8 cellular contexts compared by ENCODE assay signal in genomic region chr19:16584825-16585801, GRCh38. TPM values are rescaled to one million over a fixed set of nuclear protein-coding genes. Genes with fewer than 3 reads are reported as not detected.
DNase-seq lines count a peak whose midpoint lies in the region; ATAC-seq, FAIRE-seq and TF ChIP-seq lines count a peak whose summit lies in the region.

No MANE protein-coding gene starts in this region.

- H3K4me3 Mint-ChIP-seq in activated T-helper 1 cell treated with anti-CD3 and anti-CD28 coated beads, Interleukin-12 subunit alpha, Interleukin-12 subunit beta, Interleukin-2, Interleukin-4 antibody, amounts not matched to agents 30 ng/mL and 10 ng/mL and 1 ng/mL, durations not matched to agents 14 hours and 24 hours and 36 hours, result peak overlapping the region; percentile 87

- H3K9me3 Mint-ChIP-seq in activated T-helper 1 cell treated with anti-CD3 and anti-CD28 coated beads, Interleukin-12 subunit alpha, Interleukin-12 subunit beta, Interleukin-2, Interleukin-4 antibody, amounts not matched to agents 30 ng/mL and 10 ng/mL and 1 ng/mL, durations not matched to agents 14 hours and 24 hours and 36 hours, result no peaks in the 10 kb centered on the region

- CTCF ChIA-PET in HepG2 (lab: Yijun Ruan, JAX; ENCODE audit: low intra/inter-chr PET ratio, low total read pairs), result no interaction called here

- H2BK120ac ChIP-seq in mesenchymal stem cell (ENCODE audit: low read depth, low read length), result no peak overlapping the region

- H3K4me3 ChIP-seq in liver (ENCODE audit: low read depth in 1 of 3, low read length in 3 of 3) (no peak overlapping the region), HepG2 (replicated peaks in 1 of 3; ENCODE audit: insufficient read depth in 1 of 3, low read depth in 2 of 3, low read length in 3 of 3) (no peak overlapping the region), mesenchymal stem cell (ENCODE audit: insufficient read depth in 1 of 2, low read depth in 1 of 2, low read length in 2 of 2) (no peak overlapping the region)

- TF ChIP-seq CTCF in liver (IDR thresholded peaks at IDR 0.05; ENCODE audit: low read depth, low read length, missing input control), result no peak
- no peak for TF ChIP-seq CTCF in HepG2 (CRISPR knock-in tag; IDR thresholded peaks at IDR 0.05)

- no peak overlapping the region for H2BK5ac ChIP-seq in mesenchymal stem cell (ENCODE audit: low read depth, low read length, poor library complexity, severe bottlenecking)

- POLR2A ChIA-PET in HepG2 (lab: Yijun Ruan, JAX), result interaction anchor here (1.1 kb wide), 2 partner anchors 9 to 13 kb away, joined by 3 read pairs; partner anchors contain the start of gene SLC35E1

- H3K9ac ChIP-seq in liver (ENCODE audit: low read depth in 1 of 2, low read length in 2 of 2) (peak overlapping the region; percentile 9 to 77), HepG2 (ENCODE audit: insufficient read depth, low read depth, low read length) (no peak overlapping the region), mesenchymal stem cell (ENCODE audit: low read length) (peak overlapping the region; percentile 2)

- peaks cover 73% of the 10 kb centered on the region for H3K4me1 Mint-ChIP-seq in activated T-helper 1 cell treated with anti-CD3 and anti-CD28 coated beads, Interleukin-12 subunit alpha, Interleukin-12 subunit beta, Interleukin-2, Interleukin-4 antibody, amounts not matched to agents 30 ng/mL and 10 ng/mL and 1 ng/mL, durations not matched to agents 14 hours and 24 hours and 36 hours (ENCODE audit: low read depth)

- H3K18ac ChIP-seq in mesenchymal stem cell (ENCODE audit: low read depth in 1 of 2, low read length in 2 of 2), result peak overlapping the region in 1 of 2 experiments; percentile 86

- peaks cover 13% of the 10 kb centered on the region; the same call in 1 of the 2 replicates for H4K20me1 ChIP-seq in HepG2 (ENCODE audit: insufficient read depth, low read length)

- intact Hi-C loops in HepG2 (cut with micrococcal nuclease; ENCODE audit: unreplicated experiment), result no loop called here
- intact Hi-C loops in activated T-helper 1 cell treated with anti-CD3 and anti-CD28 coated beads, Interleukin-12 subunit alpha, Interleukin-12 subunit beta, Interleukin-2, Interleukin-4 antibody, amounts not matched to agents 30 ng/mL and 10 ng/mL and 1 ng/mL, durations not matched to agents 14 hours and 24 hours and 36 hours (cut with micrococcal nuclease), result loop anchor here (1.0 to 5.0 kb wide), 7 partner anchors 9 to 542 kb away; partner anchors contain the start of genes CHERP, MED26, SLC35E1 and SMIM7

- TF ChIP-seq RAD21 in liver (IDR thresholded peaks at IDR 0.05) (no peak), HepG2 (CRISPR knock-in tag; IDR thresholded peaks at IDR 0.05) (no peak)

- peaks cover 85% of the 10 kb centered on the region for H3K79me2 ChIP-seq in HepG2 (ENCODE audit: insufficient read depth, low read length)

- no TSS peak for BruUV-seq in HepG2 (replicated peaks; lab: Mats Ljungman, UMichigan)

- peak overlapping the region; percentile 12 for H4K8ac ChIP-seq in mesenchymal stem cell (ENCODE audit: low read length)

- in situ Hi-C loops in HepG2 (cut with HindIII; ENCODE audit: extremely low pct_ligation_motif_present, low pct_unique_long_range_greater_than_20kb), result no loop called here

- H3K36me3 ChIP-seq in liver (ENCODE audit: control insufficient read depth in 4 of 4, insufficient read depth in 3 of 4, low read depth in 1 of 4, low read length in 3 of 4) (no peaks in the 10 kb centered on the region), HepG2 (replicated peaks in 1 of 2; ENCODE audit: control insufficient read depth in 1 of 2, insufficient read depth in 2 of 2, low read length in 2 of 2) (no peaks in the 10 kb centered on the region; a peak in 1 of 5 replicates), mesenchymal stem cell (ENCODE audit: control insufficient read depth in 1 of 2, insufficient read depth in 2 of 2, low read depth in 1 of 2, low read length in 2 of 2) (peaks cover 0 to 21% of the 10 kb centered on the region in 2 experiments)

- H3K27me3 ChIP-seq in liver (ENCODE audit: control insufficient read depth in 4 of 4, insufficient read depth in 4 of 4, low read length in 3 of 4) (no peaks in the 10 kb centered on the region), HepG2 (ENCODE audit: control insufficient read depth in 1 of 2, insufficient read depth in 2 of 2, low read length in 2 of 2) (no peaks in the 10 kb centered on the region), mesenchymal stem cell (ENCODE audit: control insufficient read depth in 1 of 2, insufficient read depth in 1 of 2, low read length in 2 of 2) (no peaks in the 10 kb centered on the region)

- DNase-seq in HepG2 (ENCODE audit: low spot score) (no peak), mesenchymal stem cell (no peak), medulla oblongata (ENCODE audit: extremely low spot score) (no peak), GDM1 (lab: John Stamatoyannopoulos, UW) (no peak)
- DNase-seq in activated T-helper 1 cell treated with anti-CD3 and anti-CD28 coated beads, Interleukin-12 subunit alpha, Interleukin-12 subunit beta, Interleukin-2, Interleukin-4 antibody, amounts not matched to agents 30 ng/mL and 10 ng/mL and 1 ng/mL, durations not matched to agents 14 hours and 24 hours and 36 hours (ENCODE audit: low spot score), result no peak

- peaks cover 13 to 55% (median 32%) of the 10 kb centered on the region in 4 donors for H3K4me1 ChIP-seq in liver (ENCODE audit: control insufficient read depth in 4 of 4, insufficient read depth in 4 of 4, low read length in 3 of 4)
- peaks cover 16% of the 10 kb centered on the region for H3K4me1 ChIP-seq in HepG2 (ENCODE audit: insufficient read depth, low read length)
- H3K4me1 ChIP-seq in mesenchymal stem cell (ENCODE audit: control insufficient read depth, insufficient read depth, low read depth, low read length), result peaks cover 73% of the 10 kb centered on the region

- H3K79me1 ChIP-seq in mesenchymal stem cell (replicated peaks; ENCODE audit: low read length, poor library complexity, severe bottlenecking), result peaks cover 18% of the 10 kb centered on the region

- no peak overlapping the region for H3K14ac ChIP-seq in mesenchymal stem cell (ENCODE audit: low read length in 2 of 2)

- H3K4me2 ChIP-seq in HepG2 (ENCODE audit: low read depth, low read length) (no peak overlapping the region), mesenchymal stem cell (ENCODE audit: low read length, poor library complexity, severe bottlenecking) (no peak overlapping the region)

- peak overlapping the region; percentile 52 for H4K91ac ChIP-seq in mesenchymal stem cell (ENCODE audit: low read length)

- H2AK5ac ChIP-seq in mesenchymal stem cell (ENCODE audit: low read length, severe bottlenecking), result no peak overlapping the region

- H3K27ac Mint-ChIP-seq in activated T-helper 1 cell treated with anti-CD3 and anti-CD28 coated beads, Interleukin-12 subunit alpha, Interleukin-12 subunit beta, Interleukin-2, Interleukin-4 antibody, amounts not matched to agents 30 ng/mL and 10 ng/mL and 1 ng/mL, durations not matched to agents 14 hours and 24 hours and 36 hours, result peak overlapping the region; percentile 90

- peak overlapping the region; percentile 33 for H2BK15ac ChIP-seq in mesenchymal stem cell (ENCODE audit: low read depth, poor library complexity, severe bottlenecking)

- no peak overlapping the region for H3K23ac ChIP-seq in mesenchymal stem cell (ENCODE audit: low read length in 2 of 2)

- no peaks in the 10 kb centered on the region for H3K27me3 Mint-ChIP-seq in activated T-helper 1 cell treated with anti-CD3 and anti-CD28 coated beads, Interleukin-12 subunit alpha, Interleukin-12 subunit beta, Interleukin-2, Interleukin-4 antibody, amounts not matched to agents 30 ng/mL and 10 ng/mL and 1 ng/mL, durations not matched to agents 14 hours and 24 hours and 36 hours (ENCODE audit: insufficient read depth)

- no peak for TF ChIP-seq EP300 in HepG2 (IDR thresholded peaks at IDR 0.05; ENCODE audit: low read depth in 2 of 2, low read length in 2 of 2)
- no peak for TF ChIP-seq EP300 in HepG2 (CRISPR knock-in tag; IDR thresholded peaks at IDR 0.05; ENCODE audit: borderline replicate concordance)

- no peak for FAIRE-seq in HepG2 (lab: Jason Lieb, UNC)

- TF ChIP-seq POLR2A in HepG2 (IDR thresholded peaks at IDR 0.05; ENCODE audit: insufficient read depth in 1 of 2, low read depth in 2 of 2, low read length in 2 of 2), result no peak

- peak overlapping the region; percentile 26 to 90 for H3K4ac ChIP-seq in mesenchymal stem cell (ENCODE audit: low read depth in 1 of 2, low read length in 2 of 2)

- ATAC-seq in HepG2 (no peak; the same call in 2 of the 3 replicates), GM18520 (IDR thresholded peaks at IDR 0.05; ENCODE audit: unreplicated experiment) (no peak), GM18861 (IDR thresholded peaks at IDR 0.05; ENCODE audit: unreplicated experiment) (no peak)

- WGBS in liver, result 78% methylated on average over 15 of the region's 15 CpGs
- WGBS in HepG2 (ENCODE audit: low lambda C conversion rate), result 89% methylated on average over 13 of the region's 15 CpGs
- WGBS in mesenchymal stem cell, result 84% methylated on average over 15 of the region's 15 CpGs

- peak overlapping the region; percentile 31 to 52 for H2BK12ac ChIP-seq in mesenchymal stem cell (ENCODE audit: low read length in 2 of 2)

- peak overlapping the region; percentile 69 to 78 for H3K27ac ChIP-seq in liver (ENCODE audit: low read depth in 1 of 2, low read length in 2 of 2)
- H3K27ac ChIP-seq in HepG2 (ENCODE audit: extremely low read length, insufficient read depth, low read length), result no peak overlapping the region
- no peak overlapping the region for H3K27ac ChIP-seq in mesenchymal stem cell (ENCODE audit: low read length, poor library complexity, severe bottlenecking)

- no peaks in the 10 kb centered on the region for H3K9me3 ChIP-seq in liver (ENCODE audit: control insufficient read depth in 4 of 4, low read length in 3 of 4)
- no peaks in the 10 kb centered on the region for H3K9me3 ChIP-seq in HepG2 (ENCODE audit: low read length)
- no peaks in the 10 kb centered on the region for H3K9me3 ChIP-seq in mesenchymal stem cell (ENCODE audit: control insufficient read depth, low read length)

- peaks cover 3% of the 10 kb centered on the region for H3K36me3 Mint-ChIP-seq in activated T-helper 1 cell treated with anti-CD3 and anti-CD28 coated beads, Interleukin-12 subunit alpha, Interleukin-12 subunit beta, Interleukin-2, Interleukin-4 antibody, amounts not matched to agents 30 ng/mL and 10 ng/mL and 1 ng/mL, durations not matched to agents 14 hours and 24 hours and 36 hours (ENCODE audit: low read depth)

- no peak overlapping the region for H2AFZ ChIP-seq in HepG2 (ENCODE audit: low read length)
- no peak overlapping the region for H2AFZ ChIP-seq in mesenchymal stem cell (ENCODE audit: low read depth, low read length)

RNA-seq across cellular contexts. Expression of gene SLC35E1, which starts 12.9 kb away (rescaled TPM):
- total RNA-seq in liver, result 10 to 100 TPM; 12.1 to 20.5 TPM
- polyA plus RNA-seq in liver, result 10 to 100 TPM; 11.2 to 12.1 TPM
- total RNA-seq in HepG2 (2016; rRNA removed; fragmentation: Illumina TruSeq; extraction: Trizol), result 17.2 and 21.2 TPM in 2 replicates
- 6.0 and 7.6 TPM in 2 replicates for total RNA-seq in HepG2 (2016; cell fraction: cytosol; rRNA removed; fragmentation: Illumina TruSeq; extraction: Trizol; ENCODE audit: low read depth)
- 15.6 and 20.2 TPM in 2 replicates for total RNA-seq in HepG2 (2016; cell fraction: insoluble cytoplasmic fraction; rRNA removed; fragmentation: Illumina TruSeq; extraction: Trizol)
- total RNA-seq in HepG2 (2016; cell fraction: membrane; rRNA removed; fragmentation: Illumina TruSeq; extraction: Trizol), result 18.9 and 19.7 TPM in 2 replicates
- 18.5 and 21.4 TPM in 2 replicates for total RNA-seq in HepG2 (2016; cell fraction: nucleus; rRNA removed; fragmentation: Illumina TruSeq; extraction: Trizol)
- 46.5 and 48.0 TPM in 2 replicates for polyA plus RNA-seq in HepG2 (2011; rRNA removed)
- polyA plus RNA-seq in HepG2 (2011; cell fraction: cytosol; rRNA removed), result 31.6 and 37.8 TPM in 2 replicates
- 26.3 and 38.8 TPM in 2 replicates for polyA plus RNA-seq in HepG2 (2011; cell fraction: nucleus; rRNA removed)
- 25.6 and 26.5 TPM in 2 replicates for polyA plus RNA-seq in HepG2 (2012)
- 5.7 and 6.3 TPM in 2 replicates for polyA plus RNA-seq in HepG2 (2016; cell fraction: cytosol; fragmentation: Illumina TruSeq; extraction: Trizol; ENCODE audit: low read depth)
- 16.1 and 22.5 TPM in 2 replicates for polyA plus RNA-seq in HepG2 (2016; cell fraction: insoluble cytoplasmic fraction; fragmentation: Illumina TruSeq; extraction: Trizol; ENCODE audit: low read depth)
- 20.6 and 22.2 TPM in 2 replicates for polyA plus RNA-seq in HepG2 (2016; cell fraction: membrane; fragmentation: Illumina TruSeq; extraction: Trizol; ENCODE audit: low read depth)
- polyA plus RNA-seq in HepG2 (2016; cell fraction: nucleus; fragmentation: Illumina TruSeq; extraction: Trizol; ENCODE audit: insufficient read depth, low read depth), result 45.9 and 46.6 TPM in 2 replicates
- 181 and 185 TPM in 2 replicates for polyA minus RNA-seq in HepG2 (2011; rRNA and poly(A)+ RNA removed; ENCODE audit: low replicate concordance)
- polyA minus RNA-seq in HepG2 (2011; cell fraction: cytosol; rRNA and poly(A)+ RNA removed), result 33.0 and 39.5 TPM in 2 replicates
- polyA minus RNA-seq in HepG2 (2011; cell fraction: nucleus; rRNA and poly(A)+ RNA removed), result 24.8 and 31.7 TPM in 2 replicates
- total RNA-seq in activated T-helper 1 cell treated with anti-CD3 and anti-CD28 coated beads, Interleukin-12 subunit alpha, Interleukin-12 subunit beta, Interleukin-2, Interleukin-4 antibody, amounts not matched to agents 30 ng/mL and 10 ng/mL and 1 ng/mL, durations not matched to agents 14 hours and 24 hours and 36 hours, result 60.4 and 61.7 TPM in 2 replicates
- polyA plus RNA-seq in mesenchymal stem cell (2013, experiment 1 of 2), result 65.2 TPM
- polyA plus RNA-seq in mesenchymal stem cell (2013, experiment 2 of 2), result 65.7 TPM

RNA-seq across cellular contexts. Expression of gene CHERP, which starts 42.9 kb away (rescaled TPM):
- total RNA-seq in liver, result 1 to 10 TPM; 8.5 to 8.8 TPM
- polyA plus RNA-seq in liver, result 10 to 100 TPM in 1 of 2 donors, 1 to 10 TPM in 1; 9.2 to 14.0 TPM
- total RNA-seq in HepG2 (2016; rRNA removed; fragmentation: Illumina TruSeq; extraction: Trizol), result 4.3 and 9.1 TPM in 2 replicates
- total RNA-seq in HepG2 (2016; cell fraction: cytosol; rRNA removed; fragmentation: Illumina TruSeq; extraction: Trizol; ENCODE audit: low read depth), result 3.8 and 4.0 TPM in 2 replicates
- total RNA-seq in HepG2 (2016; cell fraction: insoluble cytoplasmic fraction; rRNA removed; fragmentation: Illumina TruSeq; extraction: Trizol), result 6.0 and 7.4 TPM in 2 replicates
- total RNA-seq in HepG2 (2016; cell fraction: membrane; rRNA removed; fragmentation: Illumina TruSeq; extraction: Trizol), result 5.5 and 6.1 TPM in 2 replicates
- total RNA-seq in HepG2 (2016; cell fraction: nucleus; rRNA removed; fragmentation: Illumina TruSeq; extraction: Trizol), result 8.1 and 13.9 TPM in 2 replicates
- polyA plus RNA-seq in HepG2 (2011; rRNA removed), result 5.4 and 5.9 TPM in 2 replicates
- 2.9 and 3.2 TPM in 2 replicates for polyA plus RNA-seq in HepG2 (2011; cell fraction: cytosol; rRNA removed)
- polyA plus RNA-seq in HepG2 (2011; cell fraction: nucleus; rRNA removed), result 34.4 and 39.5 TPM in 2 replicates
- polyA plus RNA-seq in HepG2 (2012), result 20.4 and 25.1 TPM in 2 replicates
- 2.1 and 2.2 TPM in 2 replicates for polyA plus RNA-seq in HepG2 (2016; cell fraction: cytosol; fragmentation: Illumina TruSeq; extraction: Trizol; ENCODE audit: low read depth)
- polyA plus RNA-seq in HepG2 (2016; cell fraction: insoluble cytoplasmic fraction; fragmentation: Illumina TruSeq; extraction: Trizol; ENCODE audit: low read depth), result 19.7 and 26.9 TPM in 2 replicates
- polyA plus RNA-seq in HepG2 (2016; cell fraction: membrane; fragmentation: Illumina TruSeq; extraction: Trizol; ENCODE audit: low read depth), result 4.9 and 6.0 TPM in 2 replicates
- 54.8 and 59.8 TPM in 2 replicates for polyA plus RNA-seq in HepG2 (2016; cell fraction: nucleus; fragmentation: Illumina TruSeq; extraction: Trizol; ENCODE audit: insufficient read depth, low read depth)
- 10.1 and 16.3 TPM in 2 replicates for polyA minus RNA-seq in HepG2 (2011; rRNA and poly(A)+ RNA removed; ENCODE audit: low replicate concordance)
- polyA minus RNA-seq in HepG2 (2011; cell fraction: cytosol; rRNA and poly(A)+ RNA removed), result 7.1 and 9.3 TPM in 2 replicates
- polyA minus RNA-seq in HepG2 (2011; cell fraction: nucleus; rRNA and poly(A)+ RNA removed), result 18.4 and 19.8 TPM in 2 replicates
- total RNA-seq in activated T-helper 1 cell treated with anti-CD3 and anti-CD28 coated beads, Interleukin-12 subunit alpha, Interleukin-12 subunit beta, Interleukin-2, Interleukin-4 antibody, amounts not matched to agents 30 ng/mL and 10 ng/mL and 1 ng/mL, durations not matched to agents 14 hours and 24 hours and 36 hours, result 84.3 and 92.0 TPM in 2 replicates
- 21.5 TPM for polyA plus RNA-seq in mesenchymal stem cell (2013, experiment 1 of 2)
- polyA plus RNA-seq in mesenchymal stem cell (2013, experiment 2 of 2), result 20.3 TPM

RNA-seq across cellular contexts. Expression of gene MED26, which starts 42.9 kb away (rescaled TPM):
- total RNA-seq in liver, result 1 to 10 TPM; 3.4 to 3.8 TPM
- polyA plus RNA-seq in liver, result 1 to 10 TPM; 1.5 to 3.0 TPM
- total RNA-seq in HepG2 (2016; rRNA removed; fragmentation: Illumina TruSeq; extraction: Trizol), result 3.3 and 3.8 TPM in 2 replicates
- 0.88 and 1.1 TPM in 2 replicates for total RNA-seq in HepG2 (2016; cell fraction: cytosol; rRNA removed; fragmentation: Illumina TruSeq; extraction: Trizol; ENCODE audit: low read depth)
- 2.3 and 2.9 TPM in 2 replicates for total RNA-seq in HepG2 (2016; cell fraction: insoluble cytoplasmic fraction; rRNA removed; fragmentation: Illumina TruSeq; extraction: Trizol)
- 2.2 and 2.5 TPM in 2 replicates for total RNA-seq in HepG2 (2016; cell fraction: membrane; rRNA removed; fragmentation: Illumina TruSeq; extraction: Trizol)
- 4.4 and 6.8 TPM in 2 replicates for total RNA-seq in HepG2 (2016; cell fraction: nucleus; rRNA removed; fragmentation: Illumina TruSeq; extraction: Trizol)
- 3.3 and 3.5 TPM in 2 replicates for polyA plus RNA-seq in HepG2 (2011; rRNA removed)
- polyA plus RNA-seq in HepG2 (2011; cell fraction: cytosol; rRNA removed), result 2.7 and 3.7 TPM in 2 replicates
- polyA plus RNA-seq in HepG2 (2011; cell fraction: nucleus; rRNA removed), result 4.2 and 6.4 TPM in 2 replicates
- 3.0 and 3.2 TPM in 2 replicates for polyA plus RNA-seq in HepG2 (2012)
- polyA plus RNA-seq in HepG2 (2016; cell fraction: cytosol; fragmentation: Illumina TruSeq; extraction: Trizol; ENCODE audit: low read depth), result 0.35 and 0.40 TPM in 2 replicates
- 3.6 and 5.3 TPM in 2 replicates for polyA plus RNA-seq in HepG2 (2016; cell fraction: insoluble cytoplasmic fraction; fragmentation: Illumina TruSeq; extraction: Trizol; ENCODE audit: low read depth)
- polyA plus RNA-seq in HepG2 (2016; cell fraction: membrane; fragmentation: Illumina TruSeq; extraction: Trizol; ENCODE audit: low read depth), result 1.6 and 1.7 TPM in 2 replicates
- polyA plus RNA-seq in HepG2 (2016; cell fraction: nucleus; fragmentation: Illumina TruSeq; extraction: Trizol; ENCODE audit: insufficient read depth, low read depth), result 6.4 and 8.6 TPM in 2 replicates
- polyA minus RNA-seq in HepG2 (2011; rRNA and poly(A)+ RNA removed; ENCODE audit: low replicate concordance), result 12.3 and 16.1 TPM in 2 replicates
- 4.7 and 5.5 TPM in 2 replicates for polyA minus RNA-seq in HepG2 (2011; cell fraction: cytosol; rRNA and poly(A)+ RNA removed)
- polyA minus RNA-seq in HepG2 (2011; cell fraction: nucleus; rRNA and poly(A)+ RNA removed), result 14.0 and 19.3 TPM in 2 replicates
- 14.0 and 14.9 TPM in 2 replicates for total RNA-seq in activated T-helper 1 cell treated with anti-CD3 and anti-CD28 coated beads, Interleukin-12 subunit alpha, Interleukin-12 subunit beta, Interleukin-2, Interleukin-4 antibody, amounts not matched to agents 30 ng/mL and 10 ng/mL and 1 ng/mL, durations not matched to agents 14 hours and 24 hours and 36 hours
- 4.5 TPM for polyA plus RNA-seq in mesenchymal stem cell (2013, experiment 1 of 2)
- 4.4 TPM for polyA plus RNA-seq in mesenchymal stem cell (2013, experiment 2 of 2)

Comparison
In these comparisons a context has a peak if more than half of its experiments do, and no peak if none do; other contexts are left out.
1. H3K27ac ChIP-seq: peak in liver (2 of 2); none in HepG2 (single experiment) and mesenchymal stem cell (single experiment).